ENCODE assay signal across 8 cellular contexts in the genomic region with DNA sequence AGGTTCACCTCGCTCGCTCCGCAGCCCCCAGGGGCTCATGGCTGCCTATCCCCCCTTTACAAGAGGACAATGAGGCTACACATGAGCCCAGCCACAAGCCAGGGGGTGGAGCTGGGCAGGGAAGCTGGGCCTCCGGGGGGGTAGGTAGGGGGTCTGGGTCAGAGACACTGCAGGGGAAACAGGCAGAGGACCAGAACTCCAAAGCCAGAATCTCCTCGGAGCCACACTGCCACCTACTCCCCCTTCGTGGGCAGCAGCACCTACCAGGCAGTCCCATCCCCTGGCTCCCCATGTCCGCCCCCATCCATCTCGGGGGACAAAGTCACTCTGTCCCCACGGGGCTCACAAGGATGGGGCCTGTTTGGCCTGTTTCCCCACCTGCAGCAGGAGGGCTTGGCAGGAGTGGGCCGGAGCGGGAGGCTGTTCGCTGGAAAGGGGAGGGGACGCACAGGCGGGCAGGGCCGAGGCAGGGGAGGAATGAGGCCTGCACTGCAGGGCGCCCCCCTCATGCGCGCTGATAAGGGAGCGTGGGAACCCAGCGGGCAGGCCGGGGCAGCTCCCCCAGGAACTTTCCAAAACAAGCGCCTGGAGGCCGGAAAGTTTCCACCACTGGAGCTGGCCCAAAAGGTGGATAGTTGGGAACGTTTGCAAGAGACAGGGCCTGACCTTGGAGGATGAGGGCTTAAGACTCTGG. TPM values are rescaled to one million over a fixed set of nuclear protein-coding genes. Genes with fewer than 3 reads are reported as not detected.
DNase-seq lines count a peak whose midpoint lies in the region; ATAC-seq and TF ChIP-seq lines count a peak whose summit lies in the region.

No MANE protein-coding gene starts in this region.

- H3K36me3 ChIP-seq in hepatocyte (replicated peaks; ENCODE audit: insufficient read depth, low read depth) (no peaks in the 10 kb centered on the region), smooth muscle cell (ENCODE audit: low read depth) (no peaks in the 10 kb centered on the region)

- no peak for TF ChIP-seq CTCF in hepatocyte (IDR thresholded peaks at IDR 0.05; ENCODE audit: poor library complexity)
- TF ChIP-seq CTCF in smooth muscle cell (IDR thresholded peaks at IDR 0.05; ENCODE audit: borderline replicate concordance, insufficient read depth, poor library complexity, severe bottlenecking) = no peak

- no peaks in the 10 kb centered on the region for H3K9me3 ChIP-seq in hepatocyte (ENCODE audit: low read depth)
- H3K9me3 ChIP-seq in smooth muscle cell (replicated peaks; ENCODE audit: low read depth) = no peaks in the 10 kb centered on the region

- H3K9ac ChIP-seq in smooth muscle cell (ENCODE audit: low read depth) = no peak overlapping the region

- POLR2A ChIA-PET in HEK293T (lab: Yijun Ruan, JAX) = interaction anchor here (1.0 to 1.5 kb wide), 4 partner anchors 11 to 107 kb away, joined by 3 to 8 read pairs (median 4); a partner anchor contains a TSS

- H3K27me3 ChIP-seq in hepatocyte (no peaks in the 10 kb centered on the region), smooth muscle cell (ENCODE audit: low read depth) (no peaks in the 10 kb centered on the region)

- H3K4me1 ChIP-seq in hepatocyte (ENCODE audit: insufficient read depth) = peaks cover 40% of the 10 kb centered on the region
- H3K4me1 ChIP-seq in smooth muscle cell (ENCODE audit: low read depth) = peaks cover 32% of the 10 kb centered on the region

- H4K20me1 ChIP-seq in hepatocyte (ENCODE audit: insufficient read depth, poor library complexity, severe bottlenecking) (no peaks in the 10 kb centered on the region), smooth muscle cell (ENCODE audit: low read depth) (peaks cover 17% of the 10 kb centered on the region)

- H2AFZ ChIP-seq in hepatocyte (peak overlapping the region; percentile 44), smooth muscle cell (ENCODE audit: low read depth) (no peak overlapping the region)

- peak; percentile 58 for DNase-seq in HEK293T (ENCODE audit: extremely low spot score)
- peak; percentile 88 for DNase-seq in amniotic epithelial cell (ENCODE audit: low read depth)
- peak; percentile 75 for DNase-seq in hepatocyte (ENCODE audit: low spot score)
- peak; percentile 60 for DNase-seq in smooth muscle cell (lab: John Stamatoyannopoulos, UW; ENCODE audit: unreplicated experiment)
- no peak for DNase-seq in cerebellum (ENCODE audit: low spot score)
- DNase-seq in activated CD4-positive, alpha-beta T cell treated with anti-CD3 and anti-CD28 coated beads for 48 hours = no peak

- CTCF ChIA-PET in HEK293T (lab: Yijun Ruan, JAX) = interaction anchor here (1.0 kb wide), 1 partner anchor 23 kb away, joined by 3 read pairs; no protein-coding TSS in a partner anchor

- H3K79me2 ChIP-seq in hepatocyte = peaks cover 5% of the 10 kb centered on the region
- H3K79me2 ChIP-seq in smooth muscle cell (ENCODE audit: low read depth) = peaks cover 10% of the 10 kb centered on the region

- H3K27ac ChIP-seq in hepatocyte (peak overlapping the region; percentile 86), smooth muscle cell (ENCODE audit: low read depth) (peak overlapping the region; percentile 45)

- ATAC-seq in GM18498 (IDR thresholded peaks at IDR 0.05; ENCODE audit: unreplicated experiment) (no peak), GM18873 (IDR thresholded peaks at IDR 0.05; ENCODE audit: low FRiP score, unreplicated experiment) (no peak)

- WGBS in hepatocyte (ENCODE audit: low lambda C conversion rate, missing lambda C conversion rate) = 19% methylated on average over 22 of the region's 24 CpGs
- 8% methylated on average over 21 of the region's 24 CpGs for WGBS in smooth muscle cell (ENCODE audit: low lambda C conversion rate)

- H3K4me3 ChIP-seq in hepatocyte = peak overlapping the region; percentile 74
- H3K4me3 ChIP-seq in smooth muscle cell = peak overlapping the region; percentile 57

- H3K4me2 ChIP-seq in hepatocyte (peak overlapping the region; percentile 95), smooth muscle cell (peak overlapping the region; percentile 91)

- H3K9me2 ChIP-seq in hepatocyte (replicated peaks; ENCODE audit: insufficient read depth) = no peaks in the 10 kb centered on the region

- peaks cover 25% of the 10 kb centered on the region for H3F3A ChIP-seq in smooth muscle cell (ENCODE audit: low read depth)

TF ChIP-seq in HEK293T, 16 proteins besides CTCF, POLR2A, EP300 and RAD21:
- TF ChIP-seq HDGF (IDR thresholded peaks at IDR 0.05; ENCODE audit: borderline replicate concordance) = peak; percentile 65; the same call in 1 of the 2 replicates
- TF ChIP-seq ARNT (IDR thresholded peaks at IDR 0.05) = no peak
- TF ChIP-seq SP1 (IDR thresholded peaks at IDR 0.05) = no peak

RNA-seq across cellular contexts. Expression of a gene that starts 0.5 kb away (rescaled TPM):
- total RNA-seq in hepatocyte (51.5 and 54.9 TPM in 2 replicates), smooth muscle cell (16.4 and 60.1 TPM in 2 replicates), cerebellum (43.2 TPM)
- polyA plus RNA-seq in hepatocyte (144 and 188 TPM in 2 replicates), smooth muscle cell (56.9 and 89.5 TPM in 2 replicates)

RNA-seq across cellular contexts. Expression of a gene that starts 19.3 kb away (rescaled TPM):
- total RNA-seq in hepatocyte (55.8 and 72.6 TPM in 2 replicates), smooth muscle cell (36.0 and 44.1 TPM in 2 replicates), cerebellum (32.2 TPM)
- polyA plus RNA-seq in hepatocyte (156 and 169 TPM in 2 replicates), smooth muscle cell (124 and 133 TPM in 2 replicates)

RNA-seq across cellular contexts. Expression of a gene that starts 41.1 kb away (rescaled TPM):
- total RNA-seq in hepatocyte (0.16 TPM in 1 of 2 replicates, not detected in the other), smooth muscle cell (0.67 TPM in 1 of 2 replicates, not detected in the other), cerebellum (1.00 TPM)
- polyA plus RNA-seq in hepatocyte (0.36 and 1.5 TPM in 2 replicates), smooth muscle cell (0.34 TPM in 1 of 2 replicates, not detected in the other)

RNA-seq across cellular contexts. Expression of a gene that starts 52.5 kb away (rescaled TPM):
- total RNA-seq in hepatocyte = 106 and 123 TPM in 2 replicates
- polyA plus RNA-seq in hepatocyte = 175 and 185 TPM in 2 replicates
- total RNA-seq in smooth muscle cell = 18.8 and 30.9 TPM in 2 replicates
- 40.4 and 42.8 TPM in 2 replicates for polyA plus RNA-seq in smooth muscle cell
- 0.36 TPM for total RNA-seq in cerebellum

Comparison
In these comparisons a context has a peak if more than half of its experiments do, and no peak if none do; other contexts are left out.
1. DNase-seq: peak in HEK293T (single experiment), amniotic epithelial cell (single experiment), hepatocyte (single experiment) and smooth muscle cell (single experiment); none in cerebellum (single experiment) and activated CD4-positive, alpha-beta T cell treated with anti-CD3 and anti-CD28 coated beads for 48 hours (single experiment).